ENCODE assay signal across 10 cellular contexts in the genomic region with DNA sequence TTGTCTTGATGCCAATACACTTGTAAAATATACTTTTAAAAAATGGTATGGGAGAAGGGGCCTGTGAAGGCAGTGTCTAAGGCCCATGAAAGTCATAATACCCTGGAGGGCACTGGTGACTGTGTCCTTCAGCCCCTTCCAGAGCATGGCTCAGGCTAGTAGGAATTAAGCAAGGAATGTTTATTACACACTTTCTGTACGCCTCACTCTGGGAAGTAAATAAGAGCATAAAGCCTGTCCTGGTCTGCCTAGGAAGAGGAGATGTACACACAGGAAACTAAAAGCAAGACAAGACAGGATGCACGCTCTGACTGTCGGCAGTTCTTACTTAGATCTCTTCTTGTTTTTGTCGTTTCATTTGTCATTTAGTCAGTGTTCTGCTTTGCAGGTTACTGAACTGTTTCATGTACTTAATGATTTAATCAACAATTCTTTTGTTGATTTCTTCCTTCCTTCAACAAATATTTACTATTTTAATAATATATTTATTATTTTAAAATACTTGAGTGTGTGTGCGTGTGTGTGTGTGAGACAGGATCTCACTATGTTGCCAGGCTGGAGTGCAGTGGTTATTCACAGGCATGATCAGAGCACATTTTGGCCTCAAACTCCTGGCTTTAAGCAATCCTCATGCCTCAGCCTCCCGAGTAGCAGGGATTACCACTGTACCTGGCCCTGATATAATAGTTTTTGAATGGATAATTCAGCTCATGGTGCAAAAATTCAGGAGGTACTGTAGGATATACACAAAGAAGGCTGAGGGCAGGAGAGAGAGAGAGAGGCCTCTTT. TPM values are rescaled to one million over a fixed set of nuclear protein-coding genes. Genes with fewer than 3 reads are reported as not detected.
DNase-seq lines count a peak whose midpoint lies in the region; ATAC-seq, FAIRE-seq and TF ChIP-seq lines count a peak whose summit lies in the region.
"Had no signal": no experiment of that assay in that cellular context is flagged by ENCODE, and none has a peak within 500 bp of the region (broad histone marks: within the 10 kb centered on the region; RNA-seq: fewer than 3 reads in every experiment).

No MANE protein-coding gene starts in this region.

- H3K36me3 Mint-ChIP-seq in T-helper 17 cell (ENCODE audit: low read depth) = peaks cover 2% of the 10 kb centered on the region

- TF ChIP-seq POLR2A in GM12891 (IDR thresholded peaks at IDR 0.05; ENCODE audit: low read depth, low read length) = no peak

- H3K4me3 ChIP-seq in BLaER1 (no peak overlapping the region), right cardiac atrium (ENCODE audit: low read length) (no peak overlapping the region), MG63 (no peak overlapping the region)

- H3K27me3 ChIP-seq in BLaER1 (no peaks in the 10 kb centered on the region), right cardiac atrium (ENCODE audit: control insufficient read depth, insufficient read depth) (no peaks in the 10 kb centered on the region), MG63 (no peaks in the 10 kb centered on the region)

- H3K4me1 Mint-ChIP-seq in T-helper 17 cell = peaks cover 7% of the 10 kb centered on the region

- H3K4me3 Mint-ChIP-seq in T-helper 17 cell = no peak overlapping the region

- no peaks in the 10 kb centered on the region for H4K20me1 ChIP-seq in BLaER1

- peaks cover 15% of the 10 kb centered on the region for H3K27me3 Mint-ChIP-seq in T-helper 17 cell

- peak overlapping the region; percentile 71 for H3K9ac ChIP-seq in BLaER1

- intact Hi-C loops in right cardiac atrium (cut with DNase I) = no loop called here

- peak; percentile 69 for FAIRE-seq in GM12891 (lab: Jason Lieb, UNC)
- FAIRE-seq in RCC 7860 (lab: Jason Lieb, UNC) = no peak
- FAIRE-seq: endothelial cell of umbilical vein had no signal

- H3K9me3 ChIP-seq in BLaER1 = no peaks in the 10 kb centered on the region
- no peaks in the 10 kb centered on the region for H3K9me3 ChIP-seq in T-helper 17 cell (ENCODE audit: control insufficient read depth, low read length, poor library complexity, severe bottlenecking)
- H3K9me3 ChIP-seq in right cardiac atrium (ENCODE audit: control insufficient read depth, low read length) = no peaks in the 10 kb centered on the region
- H3K9me3 ChIP-seq in MG63 = no peaks in the 10 kb centered on the region

- ATAC-seq in T-helper 17 cell = peak; percentile 58
- ATAC-seq in right cardiac atrium = no peak

- peak overlapping the region; percentile 29 for H3K27ac Mint-ChIP-seq in T-helper 17 cell

- 68% methylated on average over 6 of the region's 6 CpGs for WGBS in right cardiac atrium

- peak overlapping the region; percentile 74 for H3K4me2 ChIP-seq in BLaER1

- H3K4me1 ChIP-seq in BLaER1 (peaks cover 23% of the 10 kb centered on the region), right cardiac atrium (ENCODE audit: control insufficient read depth, insufficient read depth, low read length) (peaks cover 1% of the 10 kb centered on the region)

- H3K27ac ChIP-seq in BLaER1 = peak overlapping the region; percentile 78
- peak overlapping the region; percentile 3 for H3K27ac ChIP-seq in right cardiac atrium (ENCODE audit: low read length)

- DNase-seq in GM12891 (ENCODE audit: insufficient read length, low spot score) (no peak), T-helper 17 cell (no peak), right cardiac atrium (no peak), RCC 7860 (ENCODE audit: low spot score) (no peak), NCI-H82 (lab: John Stamatoyannopoulos, UW) (no peak), MG63 (no peak)
- DNase-seq in stimulated activated CD4-positive, alpha-beta T cell treated with anti-CD3 and anti-CD28 coated beads, Interleukin-15, amount 100 ng/mL, for 24 hours = no peak
- DNase-seq: NCI-H2029 treated with DMSO at 0.1 percent for 48 hours had no signal

- H3K36me3 ChIP-seq in BLaER1 (no peaks in the 10 kb centered on the region), MG63 (no peaks in the 10 kb centered on the region)

TF ChIP-seq in GM12891, 5 proteins besides CTCF, POLR2A, EP300 and RAD21:
- TF ChIP-seq PAX5 (IDR thresholded peaks at IDR 0.05; ENCODE audit: insufficient read depth, low read length, severe bottlenecking) (no peak), POLR2AphosphoS5 (IDR thresholded peaks at IDR 0.05; ENCODE audit: low read depth, low read length) (no peak), TAF1 (IDR thresholded peaks at IDR 0.05; ENCODE audit: low read depth, low read length) (no peak), POU2F2 (IDR thresholded peaks at IDR 0.05; ENCODE audit: low read depth, low read length) (no peak), SPI1 (IDR thresholded peaks at IDR 0.05; ENCODE audit: low read depth, low read length) (no peak)

RNA-seq across cellular contexts. Expression of a gene that starts 9.0 kb away (rescaled TPM):
- not detected for polyA plus RNA-seq in GM12891 (2012; ENCODE audit: low read depth, missing spikeins)
- under 1 TPM in 1 of 2 donors, not detected in 1; 0.10 TPM for total RNA-seq in T-helper 17 cell
- total RNA-seq in right cardiac atrium = 10 to 100 TPM; 54.5 to 68.8 (median 63.2) TPM
- 31.6 TPM for polyA plus RNA-seq in right cardiac atrium
- 34.3 and 37.8 TPM in 2 replicates for total RNA-seq in MG63 (2014; rRNA removed; shearing (Covaris generic); ENCODE audit: low replicate concordance)

Comparison
In these comparisons a context has a peak if more than half of its experiments do, and no peak if none do; other contexts are left out.
1. RNA of a gene that starts 9.0 kb away (total RNA-seq): 54.5 to 68.8 TPM in right cardiac atrium and 34.3 to 37.8 TPM in MG63; 0.10 TPM in T-helper 17 cell; every median in the first group is over 10 times any median in the second.